In the genomic region with DNA sequence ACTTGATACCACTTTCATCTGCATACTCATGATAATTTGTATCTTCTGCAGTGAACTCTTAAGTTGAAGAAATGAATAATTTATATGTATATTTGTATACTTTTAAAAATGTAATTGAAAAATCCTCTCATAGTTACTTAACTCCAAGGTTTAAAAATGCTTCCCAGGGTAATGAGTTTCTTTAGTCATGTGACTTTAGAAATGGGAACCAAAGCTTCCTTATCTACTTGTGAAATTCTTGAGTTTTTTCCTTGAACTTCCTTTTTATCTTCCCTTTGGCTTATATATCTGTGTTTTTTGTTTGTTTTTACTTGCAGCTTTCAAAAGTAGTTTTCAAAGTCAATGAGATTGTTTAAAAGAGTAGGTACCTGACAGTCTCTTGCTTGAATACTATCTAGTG, we compare ENCODE assay signal across 10 cellular contexts. TPM values are rescaled to one million over a fixed set of nuclear protein-coding genes. Genes with fewer than 3 reads are reported as not detected.
A peak's percentile ranks its signal among the peaks of the same experiment; 100 is the strongest.
DNase-seq lines count a peak whose midpoint lies in the region; ATAC-seq and TF ChIP-seq lines count a peak whose summit lies in the region.
"Had no signal": no experiment of that assay in that cellular context is flagged by ENCODE, and none has a peak within 500 bp of the region (broad histone marks: within the 10 kb centered on the region; RNA-seq: fewer than 3 reads in every experiment).

No MANE protein-coding gene starts in this region.

- H3K4me3 ChIP-seq in BLaER1 = no peak overlapping the region
- no peak overlapping the region for H3K4me3 ChIP-seq in KMS-11 (IDR thresholded peaks at IDR 0.05; ENCODE audit: insufficient read depth, low read depth, low read length)
- H3K4me3 ChIP-seq in breast epithelium = peak overlapping the region; percentile 47 to 97 (median 64)
- peak overlapping the region; percentile 87 for H3K4me3 ChIP-seq in naive thymus-derived CD4-positive, alpha-beta T cell (ENCODE audit: low read length)

- H3K27ac Mint-ChIP-seq in naive thymus-derived CD4-positive, alpha-beta T cell = peak overlapping the region; percentile 48 to 100 (median 97)

- H3K27me3 ChIP-seq in BLaER1 (no peaks in the 10 kb centered on the region), KMS-11 (ENCODE audit: insufficient read depth, low read depth) (no peaks in the 10 kb centered on the region), breast epithelium (no peaks in the 10 kb centered on the region)
- H3K27me3 ChIP-seq in naive thymus-derived CD4-positive, alpha-beta T cell (ENCODE audit: control insufficient read depth in 2 of 2, insufficient read depth in 2 of 2, low read length in 2 of 2) = no peaks in the 10 kb centered on the region

- H3K27me3 Mint-ChIP-seq in naive thymus-derived CD4-positive, alpha-beta T cell = peaks cover 0 to 2% (median 0%) of the 10 kb centered on the region in 5 donors

- H3K36me3 ChIP-seq in BLaER1 = 0 out of 2 replicates have a peak, but pooled peaks cover 7% of the 10 kb centered on the region
- no peaks in the 10 kb centered on the region for H3K36me3 ChIP-seq in KMS-11 (ENCODE audit: insufficient read depth)
- no peaks in the 10 kb centered on the region for H3K36me3 ChIP-seq in breast epithelium
- peaks cover 0 to 8% (median 0%) of the 10 kb centered on the region in 3 experiments for H3K36me3 ChIP-seq in naive thymus-derived CD4-positive, alpha-beta T cell (ENCODE audit: control insufficient read depth in 2 of 3, insufficient read depth in 3 of 3, low read length in 3 of 3)

- no peak overlapping the region for H3K27ac ChIP-seq in BLaER1
- peak overlapping the region; percentile 98 for H3K27ac ChIP-seq in KMS-11
- H3K27ac ChIP-seq in breast epithelium = peak overlapping the region; percentile 45 to 57
- H3K27ac ChIP-seq in naive thymus-derived CD4-positive, alpha-beta T cell (ENCODE audit: low read depth, low read length) = peak overlapping the region; percentile 93

- no peak for TF ChIP-seq POLR2A in breast epithelium (IDR thresholded peaks at IDR 0.05)

- no peak overlapping the region for H2AFZ ChIP-seq in KMS-11 (ENCODE audit: low read depth)

- H3K9ac ChIP-seq in BLaER1 = no peak overlapping the region
- peak overlapping the region; percentile 86 for H3K9ac ChIP-seq in KMS-11

- peaks cover 78% of the 10 kb centered on the region for H3K79me2 ChIP-seq in KMS-11 (ENCODE audit: insufficient read depth, low read depth)

- H3K4me1 ChIP-seq in BLaER1 (peaks cover 50% of the 10 kb centered on the region), KMS-11 (ENCODE audit: low read depth, poor library complexity, severe bottlenecking) (peaks cover 58% of the 10 kb centered on the region), breast epithelium (peaks cover 0 to 27% of the 10 kb centered on the region in 2 donors)
- peaks cover 39 to 51% of the 10 kb centered on the region in 2 donors for H3K4me1 ChIP-seq in naive thymus-derived CD4-positive, alpha-beta T cell (ENCODE audit: control insufficient read depth in 2 of 2, insufficient read depth in 2 of 2, low read length in 2 of 2)

- TF ChIP-seq CTCF in KMS-11 (conservative IDR thresholded peaks at IDR 0.05; ENCODE audit: low read depth, low read length) = no peak
- TF ChIP-seq CTCF in breast epithelium (IDR thresholded peaks at IDR 0.05) = no peak

- peak overlapping the region; percentile 87 for H3K4me2 ChIP-seq in BLaER1
- peak overlapping the region; percentile 98 for H3K4me2 ChIP-seq in KMS-11

- peaks cover 62% of the 10 kb centered on the region; the same call in 1 of the 2 replicates for H4K20me1 ChIP-seq in BLaER1
- no peaks in the 10 kb centered on the region for H4K20me1 ChIP-seq in KMS-11 (ENCODE audit: insufficient read depth)

- peaks cover 0 to 2% (median 0%) of the 10 kb centered on the region in 11 donors for H3K9me3 Mint-ChIP-seq in naive thymus-derived CD4-positive, alpha-beta T cell

- no peak for ATAC-seq in naive thymus-derived CD4-positive, alpha-beta T cell
- ATAC-seq in sciatic nerve = no peak

- CTCF ChIA-PET in naive thymus-derived CD4-positive, alpha-beta T cell (lab: Charles Lee) = interaction anchor here (0.7 to 5.7 kb wide), 7 partner anchors 8 to 57 kb away, joined by 3 to 68 read pairs (median 4); no protein-coding TSS in a partner anchor

- intact Hi-C loops in breast epithelium (cut with DNase I; ENCODE audit: low total_unique reads) = no loop called here
- intact Hi-C loops in naive thymus-derived CD4-positive, alpha-beta T cell (cut with micrococcal nuclease) = no loop called here
- intact Hi-C loops in sciatic nerve (cut with DNase I) = no loop called here

- no peaks in the 10 kb centered on the region for H3K9me3 ChIP-seq in BLaER1
- no peaks in the 10 kb centered on the region for H3K9me3 ChIP-seq in breast epithelium
- no peaks in the 10 kb centered on the region for H3K9me3 ChIP-seq in naive thymus-derived CD4-positive, alpha-beta T cell (ENCODE audit: control insufficient read depth in 2 of 3, low read length in 3 of 3)

- DNase-seq in breast epithelium (ENCODE audit: low spot score in 2 of 2) (no peak), NCI-H2029 treated with DMSO at 0.1 percent for 48 hours (lab: John Stamatoyannopoulos, UW) (no peak), sciatic nerve (ENCODE audit: low spot score) (no peak), NCI-H774 (lab: John Stamatoyannopoulos, UW) (no peak), anterior cingulate cortex (lab: John Stamatoyannopoulos, UW) (no peak)
- no peak for DNase-seq in naive thymus-derived CD4-positive, alpha-beta T cell
- DNase-seq: HCEC 1CT, NCI-H1436 treated with DMSO at 0.1 percent for 48 hours had no signal

- peak overlapping the region; percentile 90 to 100 (median 97) for H3K4me3 Mint-ChIP-seq in naive thymus-derived CD4-positive, alpha-beta T cell

- POLR2A ChIA-PET in naive thymus-derived CD4-positive, alpha-beta T cell (lab: Charles Lee) = interaction anchor here (0.6 to 3.4 kb wide), 8 partner anchors 24 to 1108 kb away, joined by 3 to 16 read pairs (median 4); no protein-coding TSS in a partner anchor

- H3K4me1 Mint-ChIP-seq in naive thymus-derived CD4-positive, alpha-beta T cell = peaks cover 48 to 68% (median 56%) of the 10 kb centered on the region in 7 donors

- H3K36me3 Mint-ChIP-seq in naive thymus-derived CD4-positive, alpha-beta T cell = peaks cover 5 to 49% (median 9%) of the 10 kb centered on the region in 5 donors

RNA-seq across cellular contexts. Expression of a gene that starts 4.5 kb away (rescaled TPM):
- total RNA-seq in breast epithelium (100 to 1,000 TPM; 180 to 322 (median 207) TPM), sciatic nerve (210 TPM)
- 100 to 1,000 TPM; 168 to 253 (median 185) TPM for total RNA-seq in naive thymus-derived CD4-positive, alpha-beta T cell
- polyA plus RNA-seq in naive thymus-derived CD4-positive, alpha-beta T cell = 10 to 100 TPM; 63.9 to 95.7 TPM

RNA-seq across cellular contexts. Expression of a gene that starts 48.7 kb away (rescaled TPM):
- total RNA-seq in breast epithelium (10 to 100 TPM; 40.8 to 51.5 (median 41.4) TPM), sciatic nerve (49.6 TPM)
- total RNA-seq in naive thymus-derived CD4-positive, alpha-beta T cell = 100 to 1,000 TPM in 1 of 5 experiments, 10 to 100 TPM in 4; 18.3 to 109 (median 38.3) TPM
- polyA plus RNA-seq in naive thymus-derived CD4-positive, alpha-beta T cell = 100 to 1,000 TPM; 246 to 361 TPM

RNA-seq across cellular contexts. Expression of a gene that starts 49.0 kb away (rescaled TPM):
- total RNA-seq in breast epithelium (10 to 100 TPM; 16.4 to 38.7 (median 24.1) TPM), sciatic nerve (35.0 TPM)
- 10 to 100 TPM; 34.8 to 38.3 (median 36.1) TPM for total RNA-seq in naive thymus-derived CD4-positive, alpha-beta T cell
- 10 to 100 TPM; 20.8 to 27.0 TPM for polyA plus RNA-seq in naive thymus-derived CD4-positive, alpha-beta T cell

Comparison
In these comparisons a context has a peak if more than half of its experiments do, and no peak if none do; other contexts are left out.
1. H3K4me3 ChIP-seq: peak in breast epithelium (3 of 3) and naive thymus-derived CD4-positive, alpha-beta T cell (single experiment); none in BLaER1 (single experiment) and KMS-11 (single experiment).